In the genomic region with DNA sequence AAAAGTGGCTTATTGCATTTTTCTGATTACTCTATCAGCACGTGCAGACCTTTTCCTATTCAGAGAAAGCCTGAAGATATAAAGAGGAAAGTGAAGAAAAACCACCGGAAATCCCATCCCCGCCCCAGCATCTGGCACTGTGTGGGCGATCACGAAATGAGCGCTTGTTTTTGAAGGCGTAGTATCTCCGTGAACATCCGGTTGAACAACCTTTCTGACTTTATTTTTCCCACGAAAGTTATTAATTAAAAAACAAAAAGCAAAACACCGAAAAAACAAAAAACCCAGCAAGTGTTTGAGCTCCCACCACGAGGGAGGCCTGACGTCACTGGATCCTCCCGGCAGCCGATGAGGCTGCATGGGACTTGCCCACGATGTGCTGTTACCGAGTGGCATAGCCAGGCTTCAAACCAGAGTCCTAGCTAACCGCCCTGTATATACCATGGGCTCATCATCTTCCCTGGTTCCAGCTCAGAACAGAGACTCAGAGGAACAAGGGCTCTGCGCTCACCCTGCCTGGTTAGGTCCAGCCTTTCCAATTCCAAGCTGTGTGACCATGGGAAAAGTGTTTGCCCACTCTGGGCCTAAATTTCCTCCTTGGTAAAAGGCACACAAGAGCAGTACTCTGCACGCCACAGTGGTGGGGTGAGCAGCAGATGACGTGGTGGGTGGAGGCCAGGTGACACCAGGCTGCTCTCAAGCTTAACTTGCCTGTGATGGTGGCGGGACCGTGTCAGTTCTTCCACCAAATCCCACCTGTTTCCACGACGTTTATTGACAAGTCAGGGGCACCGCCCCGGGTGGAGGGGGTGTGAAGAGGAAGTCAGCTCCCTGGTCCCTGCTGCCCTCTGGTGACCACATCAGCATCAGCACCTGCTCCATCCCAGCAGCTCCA, we compare ENCODE assay signal across 2 cellular contexts.
TF ChIP-seq lines count a peak whose summit lies in the region.

No MANE protein-coding gene starts in this region.

TF ChIP-seq in IMR-90, 13 proteins besides CTCF, POLR2A, EP300 and RAD21:
- TF ChIP-seq BHLHE40 (IDR thresholded peaks at IDR 0.05; ENCODE audit: low read depth, low read length) (no peak), SMC3 (IDR thresholded peaks at IDR 0.05; ENCODE audit: low read depth, low read length) (peak; percentile 88), FOS (IDR thresholded peaks at IDR 0.05; ENCODE audit: low read depth, low read length) (no peak), RFX5 (IDR thresholded peaks at IDR 0.05; ENCODE audit: low read depth, low read length) (no peak), RCOR1 (IDR thresholded peaks at IDR 0.05; ENCODE audit: insufficient replicate concordance, low read length) (no peak), NFE2L2 (IDR thresholded peaks at IDR 0.05; ENCODE audit: low read depth, low read length) (no peak), MAFK (IDR thresholded peaks at IDR 0.05; ENCODE audit: low read depth, low read length) (no peak), CHD1 (IDR thresholded peaks at IDR 0.05; ENCODE audit: low read depth, low read length) (no peak), CEBPB (IDR thresholded peaks at IDR 0.05; ENCODE audit: low read depth, low read length) (no peak), MXI1 (IDR thresholded peaks at IDR 0.05; ENCODE audit: borderline replicate concordance, low read depth, low read length) (no peak), MAZ (IDR thresholded peaks at IDR 0.05; ENCODE audit: borderline replicate concordance, low read depth, low read length) (peak; percentile 53; the same call in 1 of the 2 replicates)
- TF ChIP-seq, protein P1, sequence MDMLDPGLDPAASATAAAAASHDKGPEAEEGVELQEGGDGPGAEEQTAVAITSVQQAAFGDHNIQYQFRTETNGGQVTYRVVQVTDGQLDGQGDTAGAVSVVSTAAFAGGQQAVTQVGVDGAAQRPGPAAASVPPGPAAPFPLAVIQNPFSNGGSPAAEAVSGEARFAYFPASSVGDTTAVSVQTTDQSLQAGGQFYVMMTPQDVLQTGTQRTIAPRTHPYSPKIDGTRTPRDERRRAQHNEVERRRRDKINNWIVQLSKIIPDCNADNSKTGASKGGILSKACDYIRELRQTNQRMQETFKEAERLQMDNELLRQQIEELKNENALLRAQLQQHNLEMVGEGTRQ (IDR thresholded peaks at IDR 0.05; ENCODE audit: low read depth, low read length): no peak
- TF ChIP-seq, protein P2, sequence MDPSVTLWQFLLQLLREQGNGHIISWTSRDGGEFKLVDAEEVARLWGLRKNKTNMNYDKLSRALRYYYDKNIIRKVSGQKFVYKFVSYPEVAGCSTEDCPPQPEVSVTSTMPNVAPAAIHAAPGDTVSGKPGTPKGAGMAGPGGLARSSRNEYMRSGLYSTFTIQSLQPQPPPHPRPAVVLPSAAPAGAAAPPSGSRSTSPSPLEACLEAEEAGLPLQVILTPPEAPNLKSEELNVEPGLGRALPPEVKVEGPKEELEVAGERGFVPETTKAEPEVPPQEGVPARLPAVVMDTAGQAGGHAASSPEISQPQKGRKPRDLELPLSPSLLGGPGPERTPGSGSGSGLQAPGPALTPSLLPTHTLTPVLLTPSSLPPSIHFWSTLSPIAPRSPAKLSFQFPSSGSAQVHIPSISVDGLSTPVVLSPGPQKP (IDR thresholded peaks at IDR 0.05; ENCODE audit: borderline replicate concordance, low read depth, low read length): no peak

TF ChIP-seq in SK-N-SH, 30 proteins besides CTCF, POLR2A, EP300 and RAD21:
- TF ChIP-seq SMC3 (IDR thresholded peaks at IDR 0.05; ENCODE audit: low read depth, low read length): peak; percentile 81
- TF ChIP-seq TCF12 (IDR thresholded peaks at IDR 0.05): no peak
